1 cellular context compared by ENCODE assay signal in the genomic region with DNA sequence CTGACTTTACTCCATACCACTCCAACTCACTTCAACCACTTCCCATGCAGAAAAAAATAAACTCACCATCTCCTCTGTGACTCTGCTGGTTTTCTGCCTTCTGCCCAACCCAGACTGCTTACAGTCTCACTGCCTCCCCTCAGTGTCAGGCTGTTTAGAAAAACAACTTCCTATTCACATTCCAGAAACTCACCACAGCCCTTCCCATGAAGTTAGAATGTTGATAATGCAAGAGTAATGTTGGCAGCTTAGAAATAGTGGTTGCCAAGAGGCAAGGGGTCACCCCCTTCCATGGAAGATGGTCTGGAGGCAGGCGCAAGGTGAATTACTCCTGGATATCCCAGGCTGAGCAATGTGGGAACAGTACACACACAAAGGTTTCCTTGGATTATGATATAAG.
TF ChIP-seq lines count a peak whose summit lies in the region.

Gene SELP, minus strand, starts transcription at position 119 of the 400 bp plus-strand sequence. Its CDS starts 50 bp downstream, at position 69.

TF ChIP-seq in SK-N-SH, 30 proteins besides CTCF, POLR2A, EP300 and RAD21 (continued from another document):
- TF ChIP-seq CHD2 (IDR thresholded peaks at IDR 0.05; ENCODE audit: low read length, partially characterized antibody) (no peak), MEF2A (IDR thresholded peaks at IDR 0.05; ENCODE audit: borderline replicate concordance, low read depth) (no peak)
